In the genomic region with DNA sequence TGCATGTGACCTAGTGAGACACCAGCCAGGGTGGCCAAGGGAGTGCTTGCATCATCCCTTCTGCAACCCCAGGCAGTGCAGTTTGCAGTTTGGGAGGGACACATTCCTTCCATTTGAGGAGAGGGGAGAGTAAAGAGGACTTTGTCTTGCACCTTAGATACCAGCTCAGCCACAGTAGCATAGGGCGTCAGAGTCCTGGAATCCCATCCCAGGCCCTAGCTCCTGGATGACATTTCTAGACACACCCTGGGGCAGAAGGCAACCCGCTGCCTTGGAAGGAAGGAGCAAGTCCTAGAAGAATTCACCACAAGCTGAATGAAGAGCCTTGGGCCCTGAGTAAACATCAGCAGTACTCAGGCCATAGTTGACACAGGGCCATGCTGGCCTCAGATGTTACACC, we compare ENCODE assay signal across 30 cellular contexts.
"Had no signal": no experiment of that assay in that cellular context is flagged by ENCODE, and none has a peak within 500 bp of the region (broad histone marks: within the 10 kb centered on the region; RNA-seq: fewer than 3 reads in every experiment).

No MANE protein-coding gene starts in this region.

- FAIRE-seq: colon had no signal

- H3K9me3 ChIP-seq: adrenal gland, body of pancreas, esophagus muscularis mucosa, gastrocnemius medialis had no signal

- ATAC-seq: activated CD4-positive, alpha-beta T cell treated with anti-CD3 and anti-CD28 coated beads for 36 hours; activated CD8-positive, alpha-beta memory T cell treated with anti-CD3 and anti-CD28 coated beads, Interleukin-2, amount 10 ng/mL, durations not matched to agents 7 days and 5 days; activated CD8-positive, alpha-beta T cell treated with anti-CD3 and anti-CD28 coated beads, Interleukin-2, amount 10 ng/mL, durations not matched to agents 7 days and 5 days; activated naive CD8-positive, alpha-beta T cell treated with anti-CD3 and anti-CD28 coated beads, Interleukin-2, amount 50 U/mL, for 24 hours; body of pancreas; effector memory CD8-positive, alpha-beta T cell; foreskin keratinocyte; gastrocnemius medialis had no signal

- H3K4me1 ChIP-seq: adrenal gland, body of pancreas, esophagus muscularis mucosa, gastrocnemius medialis had no signal

- DNase-seq: activated CD4-positive, alpha-beta memory T cell treated with anti-CD3 and anti-CD28 coated beads for 36 hours; activated CD4-positive, alpha-beta T cell treated with anti-CD3 and anti-CD28 coated beads for 36 hours; activated CD4-positive, alpha-beta T cell treated with anti-CD3 and anti-CD28 coated beads, Interleukin-2, amount 10 ng/mL, durations not matched to agents 24 days and 14 days; activated CD4-positive, CD25-positive, alpha-beta regulatory T cell; activated CD4-positive, CD25-positive, alpha-beta regulatory T cell treated with anti-CD3 and anti-CD28 coated beads, Interleukin-2, amount 50 U/mL, for 72 hours; activated CD8-positive, alpha-beta memory T cell treated with anti-CD3 and anti-CD28 coated beads, Interleukin-2, amount 10 ng/mL, durations not matched to agents 7 days and 5 days; activated CD8-positive, alpha-beta memory T cell treated with anti-CD3 and anti-CD28 coated beads, Interleukin-2, amount 50 U/mL, for 4 hours; activated CD8-positive, alpha-beta T cell treated with anti-CD3 and anti-CD28 coated beads, Interleukin-2, amount 10 ng/mL, durations not matched to agents 7 days and 5 days; activated effector memory CD4-positive, alpha-beta T cell treated with anti-CD3 and anti-CD28 coated beads, Interleukin-2, amount 50 U/mL, for 16 hours; activated naive CD4-positive, alpha-beta T cell treated with anti-CD3 and anti-CD28 coated beads for 36 hours; activated naive CD8-positive, alpha-beta T cell treated with anti-CD3 and anti-CD28 coated beads for 36 hours; activated naive CD8-positive, alpha-beta T cell treated with anti-CD3 and anti-CD28 coated beads, Interleukin-2, amount 50 U/mL, for 24 hours; activated T-cell treated with anti-CD3 and anti-CD28 coated beads, Interleukin-2, amount 50 U/mL, for 1 hour; activated T-cell treated with anti-CD3 and anti-CD28 coated beads, Interleukin-2, amount 50 U/mL, for 48 hours; adrenal gland; amygdala; aorta; body of pancreas; caudate nucleus; cortex of kidney; dermis blood vessel endothelial cell; effector CD4-positive, alpha-beta T cell; effector memory CD8-positive, alpha-beta T cell; erythroblast; foreskin keratinocyte; gastrocnemius medialis; glutamatergic neuron; T-helper 2 cell had no signal

- H3K36me3 ChIP-seq: adrenal gland, esophagus muscularis mucosa, gastrocnemius medialis had no signal

- H3K27me3 ChIP-seq: adrenal gland, body of pancreas, esophagus muscularis mucosa, foreskin keratinocyte, gastrocnemius medialis had no signal

- H3K27ac ChIP-seq: adrenal gland, body of pancreas, esophagus muscularis mucosa, foreskin keratinocyte, gastrocnemius medialis had no signal

- H3K4me3 ChIP-seq: adrenal gland, body of pancreas, esophagus muscularis mucosa, gastrocnemius medialis had no signal
